Comparison of ENCODE assay signal across 1 cellular context in the genomic region with DNA sequence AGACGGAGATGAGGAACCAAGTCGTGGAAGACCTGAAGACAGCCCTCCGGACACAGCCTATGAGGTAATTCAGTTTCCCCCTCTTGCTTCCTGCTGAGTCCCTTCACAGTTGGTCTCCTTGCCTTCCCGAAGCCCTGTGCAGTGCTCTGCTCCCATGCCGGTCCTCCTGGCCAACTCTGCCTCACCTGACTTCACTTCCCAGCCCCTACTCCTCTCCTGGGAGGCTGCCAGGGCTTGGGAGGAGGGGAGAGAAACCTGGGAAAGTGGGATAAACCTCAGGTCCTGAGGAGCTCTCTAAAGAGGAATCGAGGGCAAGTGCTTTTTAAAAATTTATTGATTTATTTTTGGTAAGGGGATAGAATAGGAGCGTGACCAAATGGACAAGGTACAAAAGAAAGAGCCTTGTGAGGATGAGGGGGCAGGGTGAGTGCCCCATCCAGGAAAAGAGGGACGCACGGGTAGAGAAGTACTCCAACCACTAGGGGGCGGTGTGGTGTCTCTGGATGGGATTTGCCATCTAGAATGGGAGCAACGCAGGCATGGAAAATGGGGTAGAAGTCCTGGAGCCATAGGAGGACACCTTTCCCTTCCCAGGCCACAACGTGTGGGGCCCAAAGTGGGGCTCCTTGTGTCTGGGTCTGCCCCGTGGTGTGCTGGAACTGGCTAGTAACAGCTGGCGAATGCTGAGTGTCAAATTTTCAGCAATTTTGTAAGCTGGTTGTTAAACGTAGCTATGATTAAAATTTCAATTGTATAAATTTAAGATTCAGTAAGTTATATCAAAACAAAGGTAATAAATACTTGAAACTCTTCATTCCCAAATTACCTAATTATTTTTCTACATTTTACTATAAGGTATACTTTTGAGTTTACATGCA.
TF ChIP-seq lines count a peak whose summit lies in the region.

No MANE protein-coding gene starts in this region.

TF ChIP-seq in GM23338, 12 proteins besides CTCF, POLR2A, EP300 and RAD21:
- TF ChIP-seq, protein P1, sequence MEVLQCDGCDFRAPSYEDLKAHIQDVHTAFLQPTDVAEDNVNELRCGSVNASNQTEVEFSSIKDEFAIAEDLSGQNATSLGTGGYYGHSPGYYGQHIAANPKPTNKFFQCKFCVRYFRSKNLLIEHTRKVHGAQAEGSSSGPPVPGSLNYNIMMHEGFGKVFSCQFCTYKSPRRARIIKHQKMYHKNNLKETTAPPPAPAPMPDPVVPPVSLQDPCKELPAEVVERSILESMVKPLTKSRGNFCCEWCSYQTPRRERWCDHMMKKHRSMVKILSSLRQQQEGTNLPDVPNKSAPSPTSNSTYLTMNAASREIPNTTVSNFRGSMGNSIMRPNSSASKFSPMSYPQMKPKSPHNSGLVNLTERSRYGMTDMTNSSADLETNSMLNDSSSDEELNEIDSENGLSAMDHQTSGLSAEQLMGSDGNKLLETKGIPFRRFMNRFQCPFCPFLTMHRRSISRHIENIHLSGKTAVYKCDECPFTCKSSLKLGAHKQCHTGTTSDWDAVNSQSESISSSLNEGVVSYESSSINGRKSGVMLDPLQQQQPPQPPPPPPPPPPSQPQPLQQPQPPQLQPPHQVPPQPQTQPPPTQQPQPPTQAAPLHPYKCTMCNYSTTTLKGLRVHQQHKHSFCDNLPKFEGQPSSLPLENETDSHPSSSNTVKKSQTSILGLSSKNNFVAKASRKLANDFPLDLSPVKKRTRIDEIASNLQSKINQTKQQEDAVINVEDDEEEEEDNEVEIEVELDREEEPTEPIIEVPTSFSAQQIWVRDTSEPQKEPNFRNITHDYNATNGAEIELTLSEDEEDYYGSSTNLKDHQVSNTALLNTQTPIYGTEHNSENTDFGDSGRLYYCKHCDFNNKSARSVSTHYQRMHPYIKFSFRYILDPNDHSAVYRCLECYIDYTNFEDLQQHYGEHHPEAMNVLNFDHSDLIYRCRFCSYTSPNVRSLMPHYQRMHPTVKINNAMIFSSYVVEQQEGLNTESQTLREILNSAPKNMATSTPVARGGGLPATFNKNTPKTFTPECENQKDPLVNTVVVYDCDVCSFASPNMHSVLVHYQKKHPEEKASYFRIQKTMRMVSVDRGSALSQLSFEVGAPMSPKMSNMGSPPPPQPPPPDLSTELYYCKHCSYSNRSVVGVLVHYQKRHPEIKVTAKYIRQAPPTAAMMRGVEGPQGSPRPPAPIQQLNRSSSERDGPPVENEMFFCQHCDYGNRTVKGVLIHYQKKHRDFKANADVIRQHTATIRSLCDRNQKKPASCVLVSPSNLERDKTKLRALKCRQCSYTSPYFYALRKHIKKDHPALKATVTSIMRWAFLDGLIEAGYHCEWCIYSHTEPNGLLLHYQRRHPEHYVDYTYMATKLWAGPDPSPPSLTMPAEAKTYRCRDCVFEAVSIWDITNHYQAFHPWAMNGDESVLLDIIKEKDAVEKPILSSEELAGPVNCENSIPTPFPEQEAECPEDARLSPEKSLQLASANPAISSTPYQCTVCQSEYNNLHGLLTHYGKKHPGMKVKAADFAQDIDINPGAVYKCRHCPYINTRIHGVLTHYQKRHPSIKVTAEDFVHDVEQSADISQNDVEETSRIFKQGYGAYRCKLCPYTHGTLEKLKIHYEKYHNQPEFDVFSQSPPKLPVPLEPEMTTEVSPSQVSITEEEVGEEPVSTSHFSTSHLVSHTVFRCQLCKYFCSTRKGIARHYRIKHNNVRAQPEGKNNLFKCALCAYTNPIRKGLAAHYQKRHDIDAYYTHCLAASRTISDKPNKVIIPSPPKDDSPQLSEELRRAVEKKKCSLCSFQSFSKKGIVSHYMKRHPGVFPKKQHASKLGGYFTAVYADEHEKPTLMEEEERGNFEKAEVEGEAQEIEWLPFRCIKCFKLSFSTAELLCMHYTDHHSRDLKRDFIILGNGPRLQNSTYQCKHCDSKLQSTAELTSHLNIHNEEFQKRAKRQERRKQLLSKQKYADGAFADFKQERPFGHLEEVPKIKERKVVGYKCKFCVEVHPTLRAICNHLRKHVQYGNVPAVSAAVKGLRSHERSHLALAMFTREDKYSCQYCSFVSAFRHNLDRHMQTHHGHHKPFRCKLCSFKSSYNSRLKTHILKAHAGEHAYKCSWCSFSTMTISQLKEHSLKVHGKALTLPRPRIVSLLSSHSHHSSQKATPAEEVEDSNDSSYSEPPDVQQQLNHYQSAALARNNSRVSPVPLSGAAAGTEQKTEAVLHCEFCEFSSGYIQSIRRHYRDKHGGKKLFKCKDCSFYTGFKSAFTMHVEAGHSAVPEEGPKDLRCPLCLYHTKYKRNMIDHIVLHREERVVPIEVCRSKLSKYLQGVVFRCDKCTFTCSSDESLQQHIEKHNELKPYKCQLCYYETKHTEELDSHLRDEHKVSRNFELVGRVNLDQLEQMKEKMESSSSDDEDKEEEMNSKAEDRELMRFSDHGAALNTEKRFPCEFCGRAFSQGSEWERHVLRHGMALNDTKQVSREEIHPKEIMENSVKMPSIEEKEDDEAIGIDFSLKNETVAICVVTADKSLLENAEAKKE (CRISPR knock-in tag; IDR thresholded peaks at IDR 0.05) = peak; percentile 56; the same call in 1 of the 2 replicates
- no peak for TF ChIP-seq ZNF114 (CRISPR knock-in tag; IDR thresholded peaks at IDR 0.05)
